Comparison of ENCODE assay signal across 14 cellular contexts in genomic region chr14:55348766-55349453, GRCh38.
DNase-seq lines count a peak whose midpoint lies in the region; ATAC-seq and TF ChIP-seq lines count a peak whose summit lies in the region.
"Had no signal": no experiment of that assay in that cellular context is flagged by ENCODE, and none has a peak within 500 bp of the region (broad histone marks: within the 10 kb centered on the region; RNA-seq: fewer than 3 reads in every experiment).

No MANE protein-coding gene starts in this region.

- TF ChIP-seq CTCF in gastrocnemius medialis (IDR thresholded peaks at IDR 0.05 in 4 of 5, conservative IDR thresholded peaks at IDR 0.05 in 1 of 5): no peak

- in situ Hi-C loops in gastrocnemius medialis (cut with MboI; ENCODE audit: low sequenced_read_pairs in 4 of 4): no loop called here

- CTCF ChIA-PET in activated CD4-positive, alpha-beta memory T cell treated with anti-CD3 and anti-CD28 coated beads for 36 hours (lab: Charles Lee): interaction anchor here (0.5 to 2.3 kb wide), 7 partner anchors 26 to 297 kb away, joined by 3 to 14 read pairs (median 3); partner anchors contain the start of genes FBXO34 and MAPK1IP1L

- no peak overlapping the region for H3K27ac Mint-ChIP-seq in activated CD4-positive, alpha-beta memory T cell treated with anti-CD3 and anti-CD28 coated beads for 36 hours

- no peaks in the 10 kb centered on the region for H3K27me3 ChIP-seq in gastrocnemius medialis

- H3K36me3 Mint-ChIP-seq in activated CD4-positive, alpha-beta memory T cell treated with anti-CD3 and anti-CD28 coated beads for 36 hours: peaks cover 16% of the 10 kb centered on the region

- no peaks in the 10 kb centered on the region for H3K9me3 Mint-ChIP-seq in activated CD4-positive, alpha-beta memory T cell treated with anti-CD3 and anti-CD28 coated beads for 36 hours

- POLR2A ChIA-PET in activated CD4-positive, alpha-beta memory T cell treated with anti-CD3 and anti-CD28 coated beads for 36 hours (lab: Charles Lee): interaction anchor here (0.7 to 1.3 kb wide), 3 partner anchors 11 to 55 kb away, joined by 3 to 6 read pairs (median 3); no protein-coding TSS in a partner anchor

- H3K4me1 Mint-ChIP-seq in activated CD4-positive, alpha-beta memory T cell treated with anti-CD3 and anti-CD28 coated beads for 36 hours (ENCODE audit: low read depth): peaks cover 58% of the 10 kb centered on the region

- intact Hi-C loops in activated CD4-positive, alpha-beta memory T cell treated with anti-CD3 and anti-CD28 coated beads for 36 hours (cut with micrococcal nuclease): loop anchor here (1.0 kb wide), 1 partner anchor 19 kb away; no protein-coding TSS in a partner anchor
- intact Hi-C loops in gastrocnemius medialis (cut with DNase I; ENCODE audit: low total_unique reads): no loop called here

- no peak overlapping the region for H3K4me3 ChIP-seq in gastrocnemius medialis
- H3K4me3 ChIP-seq: coronary artery, lower lobe of right lung had no signal

- DNase-seq in activated CD4-positive, CD25-positive, alpha-beta regulatory T cell treated with anti-CD3 and anti-CD28 coated beads, Interleukin-2, amount 50 U/mL, for 72 hours: no peak
- peak; percentile 29 for DNase-seq in activated CD4-positive, alpha-beta memory T cell treated with anti-CD3 and anti-CD28 coated beads for 36 hours
- no peak for DNase-seq in gastrocnemius medialis
- DNase-seq in GM19240 (ENCODE audit: insufficient read length, low spot score): no peak
- no peak for DNase-seq in NCI-H146 (lab: John Stamatoyannopoulos, UW)
- DNase-seq: activated effector memory CD4-positive, alpha-beta T cell treated with Interleukin-2 at 50 U/mL for 16 hours; lower lobe of right lung; NCI-H187; retina; T1000 had no signal

- H3K9me3 ChIP-seq in gastrocnemius medialis: no peaks in the 10 kb centered on the region
- H3K9me3 ChIP-seq: lower lobe of right lung had no signal

- peak overlapping the region; percentile 32 to 54 (median 50) for H3K27ac ChIP-seq in gastrocnemius medialis
- H3K27ac ChIP-seq: coronary artery, lower lobe of right lung had no signal

- H3K4me1 ChIP-seq in gastrocnemius medialis: peaks cover 41 to 50% of the 10 kb centered on the region in 2 donors

- TF ChIP-seq POLR2A in gastrocnemius medialis (IDR thresholded peaks at IDR 0.05): no peak

- peak; percentile 88 to 93 for ATAC-seq in activated CD4-positive, CD25-positive, alpha-beta regulatory T cell treated with anti-CD3 and anti-CD28 coated beads, Interleukin-2, amount 50 U/mL, for 24 hours
- ATAC-seq in HG02571 (IDR thresholded peaks at IDR 0.05; ENCODE audit: unreplicated experiment) (peak; percentile 51), gastrocnemius medialis (peak; percentile 34 to 56), HG03565 (IDR thresholded peaks at IDR 0.05; ENCODE audit: unreplicated experiment) (no peak)
- ATAC-seq: lower lobe of right lung had no signal

- peak overlapping the region; percentile 9 for H3K4me3 Mint-ChIP-seq in activated CD4-positive, alpha-beta memory T cell treated with anti-CD3 and anti-CD28 coated beads for 36 hours

- H3K27me3 Mint-ChIP-seq in activated CD4-positive, alpha-beta memory T cell treated with anti-CD3 and anti-CD28 coated beads for 36 hours: no peaks in the 10 kb centered on the region

- peaks cover 0 to 25% of the 10 kb centered on the region in 2 donors for H3K36me3 ChIP-seq in gastrocnemius medialis
